Comparison of ENCODE assay signal across 8 cellular contexts in genomic region chr1:179815642-179816041, GRCh38.
A peak's percentile ranks its signal among the peaks of the same experiment; 100 is the strongest.
DNase-seq lines count a peak whose midpoint lies in the region; ATAC-seq and TF ChIP-seq lines count a peak whose summit lies in the region.

No MANE protein-coding gene starts in this region.

- DNase-seq in AG04450 (ENCODE audit: low read depth, low spot score): no peak
- DNase-seq in HFFc6: no peak
- no peak for DNase-seq in MCF 10A (ENCODE audit: unreplicated experiment)
- no peak for DNase-seq in natural killer cell
- DNase-seq in left colon: no peak
- no peak for DNase-seq in NAMALWA (ENCODE audit: low spot score)

- H3K27me3 Mint-ChIP-seq in HFFc6 (ENCODE audit: insufficient read depth): peaks cover 39% of the 10 kb centered on the region
- peaks cover 45% of the 10 kb centered on the region for H3K27me3 Mint-ChIP-seq in MCF 10A (ENCODE audit: insufficient read depth, unreplicated experiment)
- peaks cover 18 to 21% of the 10 kb centered on the region in 2 donors for H3K27me3 Mint-ChIP-seq in natural killer cell (ENCODE audit: low read depth in 2 of 2)

- H3K27ac Mint-ChIP-seq in HFFc6 (no peak overlapping the region; the same call in 1 of the 2 replicates), MCF 10A (ENCODE audit: low read depth, unreplicated experiment) (no peak overlapping the region), natural killer cell (peak overlapping the region in 1 of 2 donors; percentile 64)

- H3K27me3 ChIP-seq in AG04450 (ENCODE audit: control insufficient read depth, insufficient read depth, low read length): peaks cover 28% of the 10 kb centered on the region

- POLR2A ChIA-PET in AG04450 (lab: Yijun Ruan, JAX) (interaction anchor here (1.2 kb wide), 1 partner anchor 110 kb away, joined by 3 read pairs; no protein-coding TSS in a partner anchor), MCF 10A (lab: Yijun Ruan, JAX) (interaction anchor here (0.7 to 1.3 kb wide), 4 partner anchors 10 to 1517 kb away, joined by 3 to 5 read pairs (median 3); no protein-coding TSS in a partner anchor)

- intact Hi-C loops in MCF 10A (cut with micrococcal nuclease) (loop anchor here (2.0 kb wide), 2 partner anchors 563 to 737 kb away; no protein-coding TSS in a partner anchor), natural killer cell (cut with micrococcal nuclease) (no loop called here), left colon (cut with DNase I, micrococcal nuclease) (loop anchor here (2.0 to 10.0 kb wide), 2 partner anchors 109 to 111 kb away; no protein-coding TSS in a partner anchor)

- H3K36me3 Mint-ChIP-seq in HFFc6 (ENCODE audit: low read depth) (no peaks in the 10 kb centered on the region), MCF 10A (ENCODE audit: insufficient read depth, unreplicated experiment) (peaks cover 5% of the 10 kb centered on the region), natural killer cell (no peaks in the 10 kb centered on the region)

- H3K9me3 ChIP-seq in AG04450 (ENCODE audit: control insufficient read depth, insufficient read depth, low read length): no peaks in the 10 kb centered on the region

- H3K4me3 ChIP-seq in AG04450 (ENCODE audit: low read depth, low read length): peak overlapping the region; percentile 59; the same call in 1 of the 2 replicates

- ATAC-seq in natural killer cell (no peak), left colon (no peak), GM21528 (IDR thresholded peaks at IDR 0.05; ENCODE audit: low FRiP score, unreplicated experiment) (no peak), HG02840 (IDR thresholded peaks at IDR 0.05; ENCODE audit: low FRiP score, unreplicated experiment) (no peak)

- peaks cover 45% of the 10 kb centered on the region for H3K4me1 Mint-ChIP-seq in HFFc6 (ENCODE audit: low read depth)
- peaks cover 20% of the 10 kb centered on the region for H3K4me1 Mint-ChIP-seq in MCF 10A (ENCODE audit: insufficient read depth, unreplicated experiment)
- peaks cover 15 to 16% of the 10 kb centered on the region in 2 donors for H3K4me1 Mint-ChIP-seq in natural killer cell

- H3K9me3 Mint-ChIP-seq in HFFc6 (no peaks in the 10 kb centered on the region), MCF 10A (ENCODE audit: unreplicated experiment) (no peaks in the 10 kb centered on the region), natural killer cell (no peaks in the 10 kb centered on the region)

- H3K4me3 Mint-ChIP-seq in HFFc6 (peak overlapping the region; percentile 93), MCF 10A (ENCODE audit: unreplicated experiment) (peak overlapping the region; percentile 77), natural killer cell (peak overlapping the region; percentile 93)

- no TSS peak for BruUV-seq in MCF 10A (replicated peaks; lab: Mats Ljungman, UMichigan)

- CTCF ChIA-PET in AG04450 (lab: Charles Lee): interaction anchor here (0.5 to 14.7 kb wide), 29 partner anchors 10 to 1454 kb away, joined by 3 to 1155 read pairs (median 10); no protein-coding TSS in a partner anchor
- CTCF ChIA-PET in MCF 10A (lab: Yijun Ruan, JAX): interaction anchor here (0.6 to 20.7 kb wide), 44 partner anchors 8 to 1371 kb away, joined by 3 to 2115 read pairs (median 8); partner anchors contain the start of gene FAM163A

- H3K27ac ChIP-seq in AG04450 (ENCODE audit: low read depth, low read length): no peak overlapping the region

- no peak for TF ChIP-seq CTCF in AG04450 (IDR thresholded peaks at IDR 0.05; ENCODE audit: low read depth, low read length)
- TF ChIP-seq CTCF in HFFc6 (IDR thresholded peaks at IDR 0.05): no peak
- no peak for TF ChIP-seq CTCF in MCF 10A (IDR thresholded peaks at IDR 0.05; ENCODE audit: unreplicated experiment)
- TF ChIP-seq CTCF in natural killer cell (IDR thresholded peaks at IDR 0.05): no peak
